In genomic region chr6:16174368-16175078, GRCh38 we compare ENCODE assay signal across 28 cellular contexts. TPM values are rescaled to one million over a fixed set of nuclear protein-coding genes. Genes with fewer than 3 reads are reported as not detected.
DNase-seq lines count a peak whose midpoint lies in the region; ATAC-seq and TF ChIP-seq lines count a peak whose summit lies in the region.
"Had no signal": no experiment of that assay in that cellular context is flagged by ENCODE, and none has a peak within 500 bp of the region (broad histone marks: within the 10 kb centered on the region; RNA-seq: fewer than 3 reads in every experiment).

No MANE protein-coding gene starts in this region.

- H3K4me1 ChIP-seq in BLaER1 = peaks cover 27% of the 10 kb centered on the region
- H3K4me1 ChIP-seq: left ventricle myocardium inferior, Peyer's patch had no signal

- peaks cover 56 to 92% of the 10 kb centered on the region in 2 donors for H3K4me1 Mint-ChIP-seq in immature natural killer cell
- H3K4me1 Mint-ChIP-seq in nephron = peaks cover 5% of the 10 kb centered on the region

- no peaks in the 10 kb centered on the region for H3K9me3 ChIP-seq in BLaER1
- H3K9me3 ChIP-seq: left ventricle myocardium inferior, Peyer's patch had no signal

- peak overlapping the region; percentile 63 to 85 (median 78) for H3K4me3 Mint-ChIP-seq in immature natural killer cell
- H3K4me3 Mint-ChIP-seq in nephron = peak overlapping the region in 1 of 3 experiments; percentile 16

- no peak for ATAC-seq in HG03196 (IDR thresholded peaks at IDR 0.05; ENCODE audit: unreplicated experiment)
- ATAC-seq: activated naive CD4-positive, alpha-beta T cell treated with anti-CD3 and anti-CD28 coated beads, Interleukin-2, amount 50 U/mL, for 72 hours had no signal

- H3K4me2 ChIP-seq in BLaER1 = peak overlapping the region; percentile 50

- DNase-seq in HuH-7 (ENCODE audit: low spot score) (peak; percentile 33), immature natural killer cell (peak in 1 of 3 donors; percentile 15), SIG-M5 treated with dmso at 0.1 percent for 504 hours (lab: John Stamatoyannopoulos, UW; ENCODE audit: unreplicated experiment) (no peak), inferior parietal cortex (ENCODE audit: extremely low spot score) (no peak), DMS79 (lab: John Stamatoyannopoulos, UW) (no peak)
- DNase-seq: activated CD4-positive, alpha-beta T cell treated with anti-CD3 and anti-CD28 coated beads for 48 hours; activated CD8-positive, alpha-beta memory T cell treated with anti-CD3 and anti-CD28 coated beads for 24 hours; activated T-cell treated with anti-CD3 and anti-CD28 coated beads for 4 hours; amygdala; dorsolateral prefrontal cortex; foreskin melanocyte; Kasumi-1; left ventricle myocardium inferior; MV-4-11; NCI-H1436; NCI-H2081; NCI-H2227 treated with DMSO at 0.1 percent for 48 hours; NCI-H526 treated with DMSO at 0.1 percent for 48 hours; occipital lobe; Peyer's patch; SHP77 treated with DMSO at 0.1 percent for 48 hours had no signal

- H3K9me3 Mint-ChIP-seq in immature natural killer cell = peaks cover 0 to 4% (median 0%) of the 10 kb centered on the region in 6 donors
- no peaks in the 10 kb centered on the region for H3K9me3 Mint-ChIP-seq in nephron

- no peaks in the 10 kb centered on the region for H4K20me1 ChIP-seq in BLaER1

- H3K9ac ChIP-seq in BLaER1 = no peak overlapping the region

- TF ChIP-seq CTCF in nephron (IDR thresholded peaks at IDR 0.05; ENCODE audit: unreplicated experiment in 3 of 3) = no peak

- no peaks in the 10 kb centered on the region for H3K36me3 Mint-ChIP-seq in immature natural killer cell
- no peaks in the 10 kb centered on the region for H3K36me3 Mint-ChIP-seq in nephron (ENCODE audit: low read depth)

- H3K4me3 ChIP-seq in BLaER1 = no peak overlapping the region
- H3K4me3 ChIP-seq: dorsolateral prefrontal cortex, left ventricle myocardium inferior, Peyer's patch, skin epidermis had no signal

- H3K36me3 ChIP-seq in BLaER1 = no peaks in the 10 kb centered on the region
- H3K36me3 ChIP-seq: left ventricle myocardium inferior, Peyer's patch had no signal

- H3K27me3 ChIP-seq in BLaER1 = no peaks in the 10 kb centered on the region
- H3K27me3 ChIP-seq: Peyer's patch had no signal

- H3K27ac Mint-ChIP-seq in immature natural killer cell = peak overlapping the region; percentile 86 to 94 (median 90)
- peak overlapping the region; percentile 94 to 99 (median 94) for H3K27ac Mint-ChIP-seq in nephron
- H3K27ac Mint-ChIP-seq: activated naive CD4-positive, alpha-beta T cell treated with anti-CD3 and anti-CD28 coated beads, Interleukin-2, amount 50 U/mL, for 72 hours; activated T-helper 2 cell treated with anti-CD3 and anti-CD28 coated beads, Interferon-gamma antibody, Interleukin-2, Interleukin-4, amounts not matched to agents 10 μg/mL and 5 μg/mL and 100 μg/mL, durations not matched to agents 14 hours and 24 hours and 36 hours had no signal

- H3K27me3 Mint-ChIP-seq in immature natural killer cell (ENCODE audit: low read depth in 3 of 3) = peaks cover 0 to 4% (median 2%) of the 10 kb centered on the region in 3 donors
- H3K27me3 Mint-ChIP-seq in nephron (ENCODE audit: low read depth) = peaks cover 12% of the 10 kb centered on the region

- H3K27ac ChIP-seq in BLaER1 = no peak overlapping the region
- H3K27ac ChIP-seq: dorsolateral prefrontal cortex, left ventricle myocardium inferior, Peyer's patch, skin epidermis, VCaP had no signal

RNA-seq across cellular contexts. Expression of gene MYLIP, which starts 45.6 kb away (rescaled TPM):
- 100 to 1,000 TPM in 1 of 3 donors, 10 to 100 TPM in 2; 72.0 to 142 (median 99.0) TPM for polyA plus RNA-seq in immature natural killer cell
